In genomic region chr10:133100706-133101463, GRCh38 we compare ENCODE assay signal across 11 cellular contexts. TPM values are rescaled to one million over a fixed set of nuclear protein-coding genes. Genes with fewer than 3 reads are reported as not detected.
A peak's percentile ranks its signal among the peaks of the same experiment; 100 is the strongest.
DNase-seq lines count a peak whose midpoint lies in the region; ATAC-seq and TF ChIP-seq lines count a peak whose summit lies in the region.
"Had no signal": no experiment of that assay in that cellular context is flagged by ENCODE, and none has a peak within 500 bp of the region (broad histone marks: within the 10 kb centered on the region; RNA-seq: fewer than 3 reads in every experiment).

No MANE protein-coding gene starts in this region.

- TF ChIP-seq CTCF in Caco-2 (IDR thresholded peaks at IDR 0.05; ENCODE audit: insufficient read depth in 1 of 2, low read depth in 1 of 2, low read length in 1 of 2, severe bottlenecking in 1 of 2, unreplicated experiment in 1 of 2) (no peak), lower lobe of right lung (IDR thresholded peaks at IDR 0.05) (no peak), type B pancreatic cell (conservative IDR thresholded peaks at IDR 0.05) (no peak)

- no peak overlapping the region for H3K27ac Mint-ChIP-seq in Caco-2 (ENCODE audit: unreplicated experiment)
- H3K27ac Mint-ChIP-seq in activated T-cell treated with anti-CD3 and anti-CD28 coated beads, Interleukin-2, amount 50 U/mL, for 24 hours, result no peak overlapping the region
- no peak overlapping the region for H3K27ac Mint-ChIP-seq in type B pancreatic cell
- H3K27ac Mint-ChIP-seq: IgD-negative memory B cell, natural killer cell had no signal

- no peaks in the 10 kb centered on the region for H3K27me3 ChIP-seq in Caco-2 (replicated peaks; ENCODE audit: control insufficient read depth, insufficient read depth, low read length)
- peaks cover 90% of the 10 kb centered on the region for H3K27me3 ChIP-seq in lower lobe of right lung (ENCODE audit: low read depth)

- H3K9me3 Mint-ChIP-seq in Caco-2 (ENCODE audit: unreplicated experiment) (no peaks in the 10 kb centered on the region), type B pancreatic cell (no peaks in the 10 kb centered on the region)
- no peaks in the 10 kb centered on the region for H3K9me3 Mint-ChIP-seq in activated T-cell treated with anti-CD3 and anti-CD28 coated beads, Interleukin-2, amount 50 U/mL, for 24 hours
- H3K9me3 Mint-ChIP-seq: IgD-negative memory B cell, natural killer cell had no signal

- H3K9me3 ChIP-seq in Caco-2 (no peaks in the 10 kb centered on the region), lower lobe of right lung (no peaks in the 10 kb centered on the region)

- H3K36me3 Mint-ChIP-seq in Caco-2 (ENCODE audit: insufficient read depth, unreplicated experiment) (peaks cover 9% of the 10 kb centered on the region), type B pancreatic cell (no peaks in the 10 kb centered on the region)
- H3K36me3 Mint-ChIP-seq in activated T-cell treated with anti-CD3 and anti-CD28 coated beads, Interleukin-2, amount 50 U/mL, for 24 hours (ENCODE audit: low read depth), result no peaks in the 10 kb centered on the region
- H3K36me3 Mint-ChIP-seq: IgD-negative memory B cell, natural killer cell had no signal

- H3K36me3 ChIP-seq in Caco-2 (ENCODE audit: control insufficient read depth, insufficient read depth, low read length), result no peaks in the 10 kb centered on the region
- no peaks in the 10 kb centered on the region for H3K36me3 ChIP-seq in lower lobe of right lung

- intact Hi-C loops in Caco-2 (cut with micrococcal nuclease; ENCODE audit: unreplicated experiment) (no loop called here), lower lobe of right lung (cut with DNase I) (no loop called here), posterior vena cava (cut with DNase I) (no loop called here)

- ATAC-seq in lower lobe of right lung (peak; percentile 20 to 58), HG02759 (IDR thresholded peaks at IDR 0.05; ENCODE audit: unreplicated experiment) (no peak), GM21423 (IDR thresholded peaks at IDR 0.05; ENCODE audit: unreplicated experiment) (no peak)
- ATAC-seq: SK-N-SH treated with all-trans-retinoic acid at 6 μM for 48 hours had no signal

- H3K4me1 ChIP-seq in Caco-2 (no peaks in the 10 kb centered on the region), lower lobe of right lung (no peaks in the 10 kb centered on the region)

- H3K4me3 Mint-ChIP-seq in Caco-2 (ENCODE audit: unreplicated experiment), result no peak overlapping the region
- no peak overlapping the region for H3K4me3 Mint-ChIP-seq in activated T-cell treated with anti-CD3 and anti-CD28 coated beads, Interleukin-2, amount 50 U/mL, for 24 hours
- no peak overlapping the region for H3K4me3 Mint-ChIP-seq in type B pancreatic cell
- H3K4me3 Mint-ChIP-seq: natural killer cell had no signal

- H3K4me3 ChIP-seq in Caco-2 (ENCODE audit: low read depth, low read length) (no peak overlapping the region), lower lobe of right lung (no peak overlapping the region)

- peak; percentile 71 to 77 for DNase-seq in Caco-2
- peak; percentile 19 for DNase-seq in HT1080 (ENCODE audit: low read depth)
- peak; percentile 50 for DNase-seq in activated T-cell treated with anti-CD3 and anti-CD28 coated beads, Interleukin-2, amount 50 U/mL, for 24 hours
- no peak for DNase-seq in lower lobe of right lung
- DNase-seq in type B pancreatic cell (ENCODE audit: extremely low spot score, unreplicated experiment), result no peak
- no peak for DNase-seq in posterior vena cava (ENCODE audit: low spot score)
- DNase-seq: natural killer cell had no signal

- POLR2A ChIA-PET in Caco-2 (lab: Charles Lee), result no interaction called here

- H3K4me1 Mint-ChIP-seq in Caco-2 (ENCODE audit: low read depth, unreplicated experiment), result peaks cover 4% of the 10 kb centered on the region
- peaks cover 4% of the 10 kb centered on the region for H3K4me1 Mint-ChIP-seq in activated T-cell treated with anti-CD3 and anti-CD28 coated beads, Interleukin-2, amount 50 U/mL, for 24 hours (ENCODE audit: low read depth)
- peaks cover 14% of the 10 kb centered on the region for H3K4me1 Mint-ChIP-seq in type B pancreatic cell (ENCODE audit: unreplicated experiment)

- H3K27me3 Mint-ChIP-seq in Caco-2 (ENCODE audit: insufficient read depth, unreplicated experiment) (peaks cover 22% of the 10 kb centered on the region), type B pancreatic cell (peaks cover 20% of the 10 kb centered on the region)
- peaks cover 31% of the 10 kb centered on the region for H3K27me3 Mint-ChIP-seq in activated T-cell treated with anti-CD3 and anti-CD28 coated beads, Interleukin-2, amount 50 U/mL, for 24 hours

- H3K27ac ChIP-seq in lower lobe of right lung, result no peak overlapping the region

- CTCF ChIA-PET in Caco-2 (lab: Charles Lee), result interaction anchor here (0.6 to 0.8 kb wide), 2 partner anchors 54 to 161 kb away, joined by 3 to 4 read pairs; no protein-coding TSS in a partner anchor

- BruUV-seq in Caco-2 (replicated peaks; lab: Mats Ljungman, UMichigan), result no TSS peak

RNA-seq across cellular contexts. Expression of gene ADGRA1, which starts 13.2 kb away (rescaled TPM):
- total RNA-seq in Caco-2 (2022) (not detected in 2 replicates), lower lobe of right lung (0.38 TPM), type B pancreatic cell (ENCODE audit: low replicate concordance) (0.99 and 1.6 TPM in 2 replicates), posterior vena cava (under 1 TPM; 0.10 to 0.56 TPM)
- total RNA-seq in HT1080 (2014; rRNA removed; shearing (Covaris generic)), result not detected in 2 replicates
- not detected in 2 replicates for polyA plus RNA-seq in HT1080 (2015; cell fraction: cytosol; rRNA removed)
- polyA plus RNA-seq in HT1080 (2015; cell fraction: nucleus; rRNA removed), result not detected in 2 replicates
- total RNA-seq: natural killer cell had no signal
- polyA plus RNA-seq: IgD-negative memory B cell had no signal

RNA-seq across cellular contexts. Expression of gene KNDC1, which starts 59.1 kb away (rescaled TPM):
- total RNA-seq in Caco-2 (2022) (1.5 and 3.2 TPM in 2 replicates), lower lobe of right lung (10.3 TPM), type B pancreatic cell (ENCODE audit: low replicate concordance) (2.7 and 6.4 TPM in 2 replicates), posterior vena cava (under 1 TPM; 0.33 to 0.37 TPM)
- total RNA-seq in HT1080 (2014; rRNA removed; shearing (Covaris generic)), result not detected in 2 replicates
- polyA plus RNA-seq in HT1080 (2015; cell fraction: cytosol; rRNA removed), result 0.05 TPM in 2 replicates
- polyA plus RNA-seq in HT1080 (2015; cell fraction: nucleus; rRNA removed), result 0.16 and 0.43 TPM in 2 replicates

Comparison
In these comparisons a context has a peak if more than half of its experiments do, and no peak if none do; other contexts are left out.
1. DNase-seq: peak in Caco-2 (2 of 2), HT1080 (single experiment) and activated T-cell treated with anti-CD3 and anti-CD28 coated beads, Interleukin-2, amount 50 U/mL, for 24 hours (single experiment); none in lower lobe of right lung (single experiment), type B pancreatic cell (single experiment) and posterior vena cava (single experiment).
2. ATAC-seq: peak in lower lobe of right lung (2 of 2); none in HG02759 (single experiment) and GM21423 (single experiment).